ENCODE assay signal across 1 cellular context in genomic region chr5:8845316-8845715, GRCh38.
TF ChIP-seq lines count a peak whose summit lies in the region.

No MANE protein-coding gene starts in this region.

TF ChIP-seq in IMR-90, 13 proteins besides CTCF, POLR2A, EP300 and RAD21:
- TF ChIP-seq MAFK (IDR thresholded peaks at IDR 0.05; ENCODE audit: low read depth, low read length) (peak; percentile 12; the same call in 1 of the 2 replicates), NFE2L2 (IDR thresholded peaks at IDR 0.05; ENCODE audit: low read depth, low read length) (no peak)
